8 cellular contexts compared by ENCODE assay signal in the genomic region with DNA sequence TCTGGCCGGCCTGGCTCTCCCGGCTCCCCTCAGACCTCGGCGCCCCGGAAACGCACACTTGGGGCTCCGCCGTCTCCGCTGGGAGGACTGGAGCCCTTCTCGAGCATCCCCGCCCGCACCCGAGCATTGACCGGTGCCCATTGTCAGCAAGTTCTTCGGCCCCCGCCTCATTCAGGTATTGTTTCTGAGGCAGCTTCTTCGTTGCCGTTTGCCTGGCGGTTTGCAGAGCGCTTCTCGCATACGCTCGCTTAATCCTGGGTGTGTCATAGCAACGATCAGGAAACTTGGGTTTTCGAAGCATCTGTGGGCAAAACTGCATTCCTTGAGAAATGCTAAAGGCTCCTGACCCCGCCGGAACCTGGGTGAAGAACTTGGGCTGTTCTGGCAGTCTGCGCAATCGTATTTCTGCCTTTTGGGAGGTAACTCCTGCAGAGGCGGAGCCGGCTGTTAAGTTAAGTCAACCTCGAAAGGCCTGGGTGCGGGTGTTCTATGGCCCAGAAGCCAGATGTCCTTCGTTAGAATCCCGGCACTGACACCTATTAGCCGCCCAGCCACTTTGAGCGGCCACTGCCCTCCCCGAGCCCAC. TPM values are rescaled to one million over a fixed set of nuclear protein-coding genes. Genes with fewer than 3 reads are reported as not detected.
DNase-seq lines count a peak whose midpoint lies in the region; ATAC-seq and TF ChIP-seq lines count a peak whose summit lies in the region.

No MANE protein-coding gene starts in this region.

- H3K9me3 ChIP-seq in cardiac muscle cell (ENCODE audit: low read depth) (no peaks in the 10 kb centered on the region), parathyroid adenoma (ENCODE audit: control insufficient read depth, low read length) (no peaks in the 10 kb centered on the region), aorta (ENCODE audit: control insufficient read depth, low read length) (no peaks in the 10 kb centered on the region)

- H3K36me3 ChIP-seq in cardiac muscle cell (no peaks in the 10 kb centered on the region), parathyroid adenoma (ENCODE audit: control insufficient read depth, insufficient read depth, low read length) (no peaks in the 10 kb centered on the region), aorta (ENCODE audit: control insufficient read depth in 1 of 2, insufficient read depth in 2 of 2, low read length in 1 of 2) (no peaks in the 10 kb centered on the region)

- peak; percentile 4 for ATAC-seq in GM18861 (IDR thresholded peaks at IDR 0.05; ENCODE audit: unreplicated experiment)
- ATAC-seq in HG03097 (IDR thresholded peaks at IDR 0.05; ENCODE audit: low FRiP score, unreplicated experiment): peak; percentile 20
- no peak for ATAC-seq in aorta (ENCODE audit: low FRiP score)

- H3K4me3 ChIP-seq in cardiac muscle cell (peak overlapping the region; percentile 76), parathyroid adenoma (ENCODE audit: low read depth, low read length) (peak overlapping the region; percentile 90), aorta (ENCODE audit: low read length in 2 of 2) (peak overlapping the region; percentile 82 to 88)

- H3K4me1 Mint-ChIP-seq in activated naive CD4-positive, alpha-beta T cell treated with anti-CD3 and anti-CD28 coated beads for 36 hours (ENCODE audit: low read depth): peaks cover 59% of the 10 kb centered on the region

- H3K4me1 ChIP-seq in cardiac muscle cell (ENCODE audit: low read depth): peaks cover 11% of the 10 kb centered on the region
- peaks cover 8% of the 10 kb centered on the region for H3K4me1 ChIP-seq in parathyroid adenoma
- H3K4me1 ChIP-seq in aorta (ENCODE audit: control insufficient read depth in 1 of 2, insufficient read depth in 2 of 2, low read length in 2 of 2): peaks cover 0 to 3% of the 10 kb centered on the region in 2 donors

- WGBS in aorta, 2 donors: 0% methylated on average over 36 to 38 of the region's 38 CpGs

- TF ChIP-seq CTCF in cardiac muscle cell (IDR thresholded peaks at IDR 0.05; ENCODE audit: low read depth, low read length) (no peak), parathyroid adenoma (IDR thresholded peaks at IDR 0.05) (no peak)

- H3K27me3 ChIP-seq in cardiac muscle cell (no peaks in the 10 kb centered on the region), parathyroid adenoma (ENCODE audit: control insufficient read depth, insufficient read depth, low read length) (no peaks in the 10 kb centered on the region), aorta (ENCODE audit: control insufficient read depth in 1 of 2, insufficient read depth in 2 of 2, low read length in 1 of 2) (no peaks in the 10 kb centered on the region)

- peak overlapping the region; percentile 93 for H2AFZ ChIP-seq in parathyroid adenoma

- peaks cover 2% of the 10 kb centered on the region for H3K9me3 Mint-ChIP-seq in activated naive CD4-positive, alpha-beta T cell treated with anti-CD3 and anti-CD28 coated beads for 36 hours

- peak overlapping the region; percentile 10 for H3K27ac Mint-ChIP-seq in activated naive CD4-positive, alpha-beta T cell treated with anti-CD3 and anti-CD28 coated beads for 36 hours

- no peaks in the 10 kb centered on the region for H3K27me3 Mint-ChIP-seq in activated naive CD4-positive, alpha-beta T cell treated with anti-CD3 and anti-CD28 coated beads for 36 hours (ENCODE audit: low read depth)

- in situ Hi-C loops in ACHN (cut with HindIII; ENCODE audit: low pct_ligation_motif_present, low pct_unique_long_range_greater_than_20kb, low sequenced_read_pairs): no loop called here

- CTCF ChIA-PET in activated naive CD4-positive, alpha-beta T cell treated with anti-CD3 and anti-CD28 coated beads for 36 hours (lab: Charles Lee): interaction anchor here (0.7 kb wide), 1 partner anchor 21 kb away, joined by 3 read pairs; no protein-coding TSS in a partner anchor

- peak; percentile 64 for DNase-seq in ACHN
- DNase-seq in NOMO-1 (lab: John Stamatoyannopoulos, UW; ENCODE audit: unreplicated experiment in 2 of 2): peak; percentile 52 to 57
- DNase-seq in activated naive CD4-positive, alpha-beta T cell treated with anti-CD3 and anti-CD28 coated beads for 36 hours: peak; percentile 40
- DNase-seq in cardiac muscle cell (ENCODE audit: low read depth in 1 of 2, low spot score in 1 of 2): peak; percentile 58 to 69
- DNase-seq in aorta: peak; percentile 63 to 81

- peaks cover 12% of the 10 kb centered on the region for H3K36me3 Mint-ChIP-seq in activated naive CD4-positive, alpha-beta T cell treated with anti-CD3 and anti-CD28 coated beads for 36 hours (ENCODE audit: low read depth)

- H3K79me2 ChIP-seq in parathyroid adenoma: peaks cover 52% of the 10 kb centered on the region

- H3K27ac ChIP-seq in cardiac muscle cell: peak overlapping the region; percentile 95
- H3K27ac ChIP-seq in parathyroid adenoma: peak overlapping the region; percentile 79
- no peak overlapping the region for H3K27ac ChIP-seq in aorta (ENCODE audit: low read depth in 1 of 2, low read length in 2 of 2)

- peak overlapping the region; percentile 63 for H3K4me2 ChIP-seq in parathyroid adenoma (ENCODE audit: low read length)

- intact Hi-C loops in activated naive CD4-positive, alpha-beta T cell treated with anti-CD3 and anti-CD28 coated beads for 36 hours (cut with micrococcal nuclease): loop anchor here (1.0 to 10.0 kb wide), 6 partner anchors 27 to 1209 kb away; partner anchors contain the start of genes DICER1, PAPOLA and VRK1
- intact Hi-C loops in aorta (cut with DNase I): loop anchor here in 1 of 2 donors (1.0 kb wide), 1 partner anchor 27 kb away; no protein-coding TSS in a partner anchor

- peak overlapping the region; percentile 58 for H3K9ac ChIP-seq in parathyroid adenoma

- peak overlapping the region; percentile 92 for H3K4me3 Mint-ChIP-seq in activated naive CD4-positive, alpha-beta T cell treated with anti-CD3 and anti-CD28 coated beads for 36 hours

RNA-seq across cellular contexts. Expression of gene GSKIP, which starts 0.5 kb away (rescaled TPM):
- total RNA-seq in activated naive CD4-positive, alpha-beta T cell treated with anti-CD3 and anti-CD28 coated beads for 36 hours: 10 to 100 TPM; 17.8 to 20.4 TPM
- total RNA-seq in cardiac muscle cell (11.8 and 16.4 TPM in 2 replicates), aorta (10 to 100 TPM; 11.2 to 17.2 TPM)
- polyA plus RNA-seq in cardiac muscle cell (27.5 and 30.8 TPM in 2 replicates), aorta (10 to 100 TPM; 13.7 to 43.1 TPM)

RNA-seq across cellular contexts. Expression of gene ATG2B, which starts 0.7 kb away (rescaled TPM):
- total RNA-seq in activated naive CD4-positive, alpha-beta T cell treated with anti-CD3 and anti-CD28 coated beads for 36 hours: 10 to 100 TPM; 12.8 to 15.3 TPM
- 11.8 and 18.2 TPM in 2 replicates for total RNA-seq in cardiac muscle cell
- polyA plus RNA-seq in cardiac muscle cell: 3.9 and 5.8 TPM in 2 replicates
- 10 to 100 TPM; 19.5 to 36.7 TPM for total RNA-seq in aorta
- 1 to 10 TPM; 1.5 to 9.3 TPM for polyA plus RNA-seq in aorta

RNA-seq across cellular contexts. Expression of gene AK7, which starts 28.1 kb away (rescaled TPM):
- total RNA-seq in activated naive CD4-positive, alpha-beta T cell treated with anti-CD3 and anti-CD28 coated beads for 36 hours: 1 to 10 TPM; 1.9 to 2.0 TPM
- 5.6 and 7.6 TPM in 2 replicates for total RNA-seq in cardiac muscle cell
- polyA plus RNA-seq in cardiac muscle cell: 4.1 and 7.2 TPM in 2 replicates
- 1 to 10 TPM in 1 of 2 donors, under 1 TPM in 1; 0.29 to 1.6 TPM for total RNA-seq in aorta
- under 1 TPM in 1 of 2 donors, not detected in 1; 0.13 TPM for polyA plus RNA-seq in aorta

Comparison
In these comparisons a context has a peak if more than half of its experiments do, and no peak if none do; other contexts are left out.
1. H3K27ac ChIP-seq: peak in cardiac muscle cell (single experiment) and parathyroid adenoma (single experiment); none in aorta (0 of 2).
2. Peak in every context shown above with its lines, with median percentiles within 50 percentile points of each other: DNase-seq and H3K4me3 ChIP-seq.